Comparison of ENCODE assay signal across 11 cellular contexts in the genomic region with DNA sequence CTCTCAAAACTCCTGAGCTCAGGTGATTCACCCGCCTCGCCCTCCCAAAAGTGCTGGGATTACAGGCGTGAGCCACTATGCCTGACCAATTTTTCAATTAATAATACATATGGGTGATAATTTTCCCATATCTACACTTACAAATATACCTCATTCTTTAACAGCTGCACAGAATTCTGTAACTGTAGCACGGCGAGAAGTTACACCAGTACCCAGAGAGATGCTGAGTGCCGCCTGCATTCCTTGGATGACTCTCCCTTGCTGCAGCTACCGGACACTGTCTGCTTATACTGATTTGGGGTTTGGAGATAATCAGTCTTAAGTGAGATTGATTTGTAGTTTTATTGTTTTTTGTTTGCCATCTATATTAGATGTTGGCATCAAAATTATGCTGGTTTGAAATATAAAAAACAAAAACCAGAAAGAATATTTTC. TPM values are rescaled to one million over a fixed set of nuclear protein-coding genes. Genes with fewer than 3 reads are reported as not detected.
A peak's percentile ranks its signal among the peaks of the same experiment; 100 is the strongest.
DNase-seq lines count a peak whose midpoint lies in the region; ATAC-seq and TF ChIP-seq lines count a peak whose summit lies in the region.
"Had no signal": no experiment of that assay in that cellular context is flagged by ENCODE, and none has a peak within 500 bp of the region (broad histone marks: within the 10 kb centered on the region; RNA-seq: fewer than 3 reads in every experiment).

No MANE protein-coding gene starts in this region.

- H3K9me3 ChIP-seq in cardiac muscle cell (ENCODE audit: low read depth) (no peaks in the 10 kb centered on the region), SJCRH30 (replicated peaks) (no peaks in the 10 kb centered on the region)

- H3K4me3 ChIP-seq in GM06990 (replicated peaks; ENCODE audit: low read depth, low read length): peak overlapping the region; percentile 78
- H3K4me3 ChIP-seq in KMS-11 (IDR thresholded peaks at IDR 0.05; ENCODE audit: insufficient read depth, low read depth, low read length): no peak overlapping the region
- H3K4me3 ChIP-seq in cardiac muscle cell: no peak overlapping the region
- no peak overlapping the region for H3K4me3 ChIP-seq in SJCRH30

- H3K27ac ChIP-seq in KMS-11 (peak overlapping the region; percentile 65), cardiac muscle cell (no peak overlapping the region), SJCRH30 (no peak overlapping the region)

- no peak overlapping the region for H2AFZ ChIP-seq in KMS-11 (ENCODE audit: low read depth)

- TF ChIP-seq CTCF in GM06990 (IDR thresholded peaks at IDR 0.05; ENCODE audit: insufficient read depth, low read length, poor library complexity, severe bottlenecking): no peak
- no peak for TF ChIP-seq CTCF in KMS-11 (conservative IDR thresholded peaks at IDR 0.05; ENCODE audit: low read depth, low read length)
- no peak for TF ChIP-seq CTCF in cardiac muscle cell (IDR thresholded peaks at IDR 0.05; ENCODE audit: low read depth, low read length)

- H3K9ac ChIP-seq in KMS-11: peak overlapping the region; percentile 32; the same call in 1 of the 2 replicates

- H3K4me1 ChIP-seq in KMS-11 (ENCODE audit: low read depth, poor library complexity, severe bottlenecking) (peaks cover 86% of the 10 kb centered on the region), cardiac muscle cell (ENCODE audit: low read depth) (peaks cover 13% of the 10 kb centered on the region), SJCRH30 (peaks cover 8% of the 10 kb centered on the region)

- H3K36me3 ChIP-seq in GM06990 (ENCODE audit: control insufficient read depth, insufficient read depth, low read length) (peaks cover 11% of the 10 kb centered on the region), KMS-11 (ENCODE audit: insufficient read depth) (peaks cover 10% of the 10 kb centered on the region; the same call in 1 of the 2 replicates), cardiac muscle cell (no peaks in the 10 kb centered on the region), SJCRH30 (peaks cover 9% of the 10 kb centered on the region)

- peaks cover 100% of the 10 kb centered on the region for H3K79me2 ChIP-seq in KMS-11 (ENCODE audit: insufficient read depth, low read depth)

- ATAC-seq in GM21515 (IDR thresholded peaks at IDR 0.05; ENCODE audit: unreplicated experiment): peak; percentile 27
- no peak for ATAC-seq in HG03565 (IDR thresholded peaks at IDR 0.05; ENCODE audit: unreplicated experiment)
- no peak for ATAC-seq in HG02981 (IDR thresholded peaks at IDR 0.05; ENCODE audit: unreplicated experiment)

- H4K20me1 ChIP-seq in KMS-11 (ENCODE audit: insufficient read depth): peaks cover 11% of the 10 kb centered on the region; the same call in 1 of the 2 replicates

- peak overlapping the region; percentile 84 for H3K4me2 ChIP-seq in KMS-11

- H3K27me3 ChIP-seq in GM06990 (replicated peaks; ENCODE audit: control insufficient read depth, insufficient read depth, low read length) (no peaks in the 10 kb centered on the region), KMS-11 (ENCODE audit: insufficient read depth, low read depth) (no peaks in the 10 kb centered on the region), cardiac muscle cell (no peaks in the 10 kb centered on the region), SJCRH30 (no peaks in the 10 kb centered on the region)

- DNase-seq in GM06990 (ENCODE audit: extremely low read depth, insufficient read length): no peak
- DNase-seq in cardiac muscle cell (ENCODE audit: low read depth in 1 of 2, low spot score in 1 of 2): peak; percentile 11 to 23
- DNase-seq in HUDEP-2 (lab: John Stamatoyannopoulos, UW; ENCODE audit: unreplicated experiment in 76 of 76): no peak
- DNase-seq in SJCRH30: no peak
- DNase-seq: activated CD4-positive, alpha-beta T cell treated with anti-CD3 and anti-CD28 coated beads, Interleukin-2, amount 50 U/mL, for 1 hour; DMS79; NCI-H748 treated with DMSO at 0.1 percent for 48 hours had no signal

RNA-seq across cellular contexts. Expression of gene TIFA, which starts 5.8 kb away (rescaled TPM):
- 2.5 and 2.7 TPM in 2 replicates for total RNA-seq in cardiac muscle cell
- 6.5 and 11.0 TPM in 2 replicates for polyA plus RNA-seq in cardiac muscle cell
- total RNA-seq in SJCRH30 (2014; rRNA removed; shearing (Covaris generic)): 17.8 and 25.4 TPM in 2 replicates

RNA-seq across cellular contexts. Expression of gene ALPK1, which starts 17.3 kb away (rescaled TPM):
- 0.53 and 0.80 TPM in 2 replicates for total RNA-seq in cardiac muscle cell
- 0.56 and 1.6 TPM in 2 replicates for polyA plus RNA-seq in cardiac muscle cell
- total RNA-seq in SJCRH30 (2014; rRNA removed; shearing (Covaris generic)): 5.0 and 5.1 TPM in 2 replicates

RNA-seq across cellular contexts. Expression of gene AP1AR, which starts 48.3 kb away (rescaled TPM):
- total RNA-seq in cardiac muscle cell: 24.4 and 28.0 TPM in 2 replicates
- 21.3 and 21.7 TPM in 2 replicates for polyA plus RNA-seq in cardiac muscle cell
- 23.1 and 24.7 TPM in 2 replicates for total RNA-seq in SJCRH30 (2014; rRNA removed; shearing (Covaris generic))

Comparison
In these comparisons a context has a peak if more than half of its experiments do, and no peak if none do; other contexts are left out.
1. DNase-seq: peak in cardiac muscle cell (2 of 2); none in GM06990 (single experiment), HUDEP-2 (0 of 76) and SJCRH30 (0 of 2).